In the genomic region with DNA sequence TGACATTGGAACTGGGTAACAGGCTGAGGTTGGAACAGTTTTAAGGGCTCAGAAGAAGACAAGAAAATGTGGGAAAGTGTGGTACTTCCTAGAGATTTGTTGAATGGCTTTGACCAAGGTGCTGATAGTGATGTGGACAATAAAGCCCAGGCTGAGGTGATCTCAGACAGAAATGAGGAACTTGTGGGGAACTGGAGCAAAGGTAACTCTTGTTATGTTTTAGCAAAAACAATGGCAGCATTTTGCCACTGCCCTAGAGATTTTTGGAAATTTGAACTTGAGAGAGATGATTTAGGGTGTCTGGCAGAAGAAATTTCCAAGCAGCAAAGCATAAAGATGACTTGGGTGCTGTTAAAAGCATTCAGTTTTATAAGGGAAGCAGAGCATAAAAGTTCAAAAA, we compare ENCODE assay signal across 23 cellular contexts.
DNase-seq lines count a peak whose midpoint lies in the region; ATAC-seq, FAIRE-seq and TF ChIP-seq lines count a peak whose summit lies in the region.
"Had no signal": no experiment of that assay in that cellular context is flagged by ENCODE, and none has a peak within 500 bp of the region (broad histone marks: within the 10 kb centered on the region; RNA-seq: fewer than 3 reads in every experiment).

No MANE protein-coding gene starts in this region.

- H3K27me3 ChIP-seq in GM12878 (replicated peaks in 1 of 2; ENCODE audit: control insufficient read depth in 2 of 2, insufficient read depth in 2 of 2, low read length in 1 of 2): no peaks in the 10 kb centered on the region
- H3K27me3 ChIP-seq: BE2C, BLaER1 had no signal

- H3K36me3 ChIP-seq in GM12878 (ENCODE audit: control insufficient read depth in 2 of 2, insufficient read depth in 2 of 2, low read length in 1 of 2): no peaks in the 10 kb centered on the region
- H3K36me3 ChIP-seq: BE2C, BLaER1 had no signal

- H3K79me2 ChIP-seq in GM12878 (ENCODE audit: control insufficient read depth, insufficient read depth, low read length): no peaks in the 10 kb centered on the region

- intact Hi-C loops in GM12878 (cut with micrococcal nuclease; ENCODE audit: unreplicated experiment): no loop called here

- in situ Hi-C loops in KBM-7 (cut with MboI; ENCODE audit: low pct_unique_long_range_greater_than_20kb, low sequenced_read_pairs): no loop called here
- in situ Hi-C loops in GM12878 (cut with MboI): no loop called here

- ATAC-seq in GM12878 (peak; percentile 18; the same call in 1 of the 3 replicates), GM21360 (IDR thresholded peaks at IDR 0.05; ENCODE audit: unreplicated experiment) (no peak)

- CTCF ChIA-PET in GM12878 (lab: Yijun Ruan, JAX): interaction anchor here (1.5 kb wide), 1 partner anchor 72 kb away, joined by 3 read pairs; no protein-coding TSS in a partner anchor

- no peak for TF ChIP-seq RAD21 in GM12878 (IDR thresholded peaks at IDR 0.05; ENCODE audit: insufficient read depth, low read depth, low read length)

- H3K4me1 ChIP-seq in GM12878 (ENCODE audit: control insufficient read depth, insufficient read depth, low read length): no peaks in the 10 kb centered on the region; the same call in 1 of the 2 replicates
- H3K4me1 ChIP-seq: BE2C, BLaER1 had no signal

- RAD21 ChIA-PET in GM12878 (lab: Charles Lee; ENCODE audit: unreplicated experiment): no interaction called here

- no peak overlapping the region for H2AFZ ChIP-seq in GM12878 (ENCODE audit: control insufficient read depth, low read depth, low read length)

- no peak overlapping the region for H3K9ac ChIP-seq in GM12878 (ENCODE audit: control insufficient read depth, insufficient read depth, low read length)
- H3K9ac ChIP-seq: BLaER1 had no signal

- FAIRE-seq in GM12878 (lab: Jason Lieb, UNC): no peak
- FAIRE-seq: A204.1, G401.6, GM19239 had no signal

- TF ChIP-seq CTCF in GM12878 (IDR thresholded peaks at IDR 0.05 in 2 of 3, conservative IDR thresholded peaks at IDR 0.05 in 1 of 3; ENCODE audit: control insufficient read depth in 2 of 3, extremely low read depth in 1 of 3, insufficient read depth in 1 of 3, low read depth in 3 of 3, low read length in 3 of 3): no peak

- BruUV-seq in GM12878 (replicated peaks; lab: Mats Ljungman, UMichigan): no TSS peak

- no peak for TF ChIP-seq EP300 in GM12878 (IDR thresholded peaks at IDR 0.05; ENCODE audit: borderline replicate concordance in 1 of 2, control insufficient read depth in 1 of 2, low read depth in 2 of 2, low read length in 2 of 2)

- no peak overlapping the region for H3K4me3 ChIP-seq in GM12878
- H3K4me3 ChIP-seq: BLaER1 had no signal

- SMC1A ChIA-PET in GM12878 (lab: Charles Lee; ENCODE audit: uncharacterized antibody, unreplicated experiment): no interaction called here

- POLR2A ChIA-PET in GM12878 (lab: Charles Lee): no interaction called here

- H3K27ac ChIP-seq in GM12878 (ENCODE audit: control insufficient read depth, insufficient read depth): no peak overlapping the region
- H3K27ac ChIP-seq: BLaER1 had no signal

- peak; percentile 12 for DNase-seq in KBM-7
- DNase-seq in OCI-M1 (lab: John Stamatoyannopoulos, UW): peak; percentile 36
- no peak for DNase-seq in GM12878 (ENCODE audit: low read depth, low spot score)
- no peak for DNase-seq in NCI-H2196 (lab: John Stamatoyannopoulos, UW; ENCODE audit: unreplicated experiment)
- DNase-seq in NCI-H526 (lab: John Stamatoyannopoulos, UW): no peak
- DNase-seq: 8988T; ACHN; BE2C; C1 segment of cervical spinal cord; CD4-positive, alpha-beta memory T cell; CD4-positive, CD25-positive, alpha-beta regulatory T cell; CD8-positive, alpha-beta memory T cell; COR-L47; DMS 273 treated with DMSO at 0.1 percent for 48 hours; DMS153; DMS53; DMS79; GF-D8 had no signal

- no peak overlapping the region for H3K4me2 ChIP-seq in GM12878 (ENCODE audit: control insufficient read depth, insufficient read depth)
- H3K4me2 ChIP-seq: BLaER1 had no signal

- TF ChIP-seq POLR2A in GM12878 (IDR thresholded peaks at IDR 0.05; ENCODE audit: low read depth, low read length): no peak

- no peaks in the 10 kb centered on the region for H4K20me1 ChIP-seq in GM12878 (ENCODE audit: control insufficient read depth, insufficient read depth)
- H4K20me1 ChIP-seq: BLaER1 had no signal

- peaks cover 6% of the 10 kb centered on the region for H3K9me3 ChIP-seq in GM12878 (replicated peaks; ENCODE audit: control insufficient read depth, insufficient read depth, low read length)

TF ChIP-seq in GM12878, 131 proteins besides CTCF, POLR2A, EP300 and RAD21:
- TF ChIP-seq PAX8 (IDR thresholded peaks at IDR 0.05): no peak
- TF ChIP-seq, protein P1, sequence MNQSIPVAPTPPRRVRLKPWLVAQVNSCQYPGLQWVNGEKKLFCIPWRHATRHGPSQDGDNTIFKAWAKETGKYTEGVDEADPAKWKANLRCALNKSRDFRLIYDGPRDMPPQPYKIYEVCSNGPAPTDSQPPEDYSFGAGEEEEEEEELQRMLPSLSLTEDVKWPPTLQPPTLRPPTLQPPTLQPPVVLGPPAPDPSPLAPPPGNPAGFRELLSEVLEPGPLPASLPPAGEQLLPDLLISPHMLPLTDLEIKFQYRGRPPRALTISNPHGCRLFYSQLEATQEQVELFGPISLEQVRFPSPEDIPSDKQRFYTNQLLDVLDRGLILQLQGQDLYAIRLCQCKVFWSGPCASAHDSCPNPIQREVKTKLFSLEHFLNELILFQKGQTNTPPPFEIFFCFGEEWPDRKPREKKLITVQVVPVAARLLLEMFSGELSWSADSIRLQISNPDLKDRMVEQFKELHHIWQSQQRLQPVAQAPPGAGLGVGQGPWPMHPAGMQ (IDR thresholded peaks at IDR 0.05; ENCODE audit: borderline replicate concordance): no peak
- TF ChIP-seq NR2F1 (conservative IDR thresholded peaks at IDR 0.05): peak; percentile 72
- TF ChIP-seq DPF2 (IDR thresholded peaks at IDR 0.05): no peak
- TF ChIP-seq IKZF1 (conservative IDR thresholded peaks at IDR 0.05): 0 out of 2 replicates have a peak, but pooled peaks have one; percentile 29
- TF ChIP-seq HCFC1 (IDR thresholded peaks at IDR 0.05; ENCODE audit: low read length): no peak
- peak; percentile 16 to 26; a peak in 2 of 4 replicates for TF ChIP-seq IKZF2 (IDR thresholded peaks at IDR 0.05)
- no peak for TF ChIP-seq SREBF1 (IDR thresholded peaks at IDR 0.05; ENCODE audit: low read length)
- no peak for TF ChIP-seq PRDM15 (CRISPR knock-in tag; IDR thresholded peaks at IDR 0.05)
- no peak for TF ChIP-seq RCOR1 (conservative IDR thresholded peaks at IDR 0.05; ENCODE audit: low read depth, low read length)
- TF ChIP-seq TAF1 (IDR thresholded peaks at IDR 0.05; ENCODE audit: borderline replicate concordance, low read depth, low read length): no peak
- TF ChIP-seq BACH1 (IDR thresholded peaks at IDR 0.05; ENCODE audit: borderline replicate concordance): no peak
- no peak for TF ChIP-seq NR2C2 (IDR thresholded peaks at IDR 0.05; ENCODE audit: borderline replicate concordance, control insufficient read depth, insufficient read length, low read depth)
- no peak for TF ChIP-seq EGR1 (IDR thresholded peaks at IDR 0.05; ENCODE audit: borderline replicate concordance in 1 of 2, low read depth in 2 of 2, low read length in 2 of 2)
- TF ChIP-seq CBX5 (IDR thresholded peaks at IDR 0.05; ENCODE audit: low read depth): no peak
- no peak for TF ChIP-seq POU2F2 (IDR thresholded peaks at IDR 0.05; ENCODE audit: borderline replicate concordance, low read depth, low read length)

Comparison
In these comparisons a context has a peak if more than half of its experiments do, and no peak if none do; other contexts are left out.
1. DNase-seq: peak in KBM-7 (single experiment) and OCI-M1 (single experiment); none in GM12878 (single experiment), NCI-H2196 (single experiment) and NCI-H526 (0 of 2).